28 cellular contexts compared by ENCODE assay signal in the genomic region with DNA sequence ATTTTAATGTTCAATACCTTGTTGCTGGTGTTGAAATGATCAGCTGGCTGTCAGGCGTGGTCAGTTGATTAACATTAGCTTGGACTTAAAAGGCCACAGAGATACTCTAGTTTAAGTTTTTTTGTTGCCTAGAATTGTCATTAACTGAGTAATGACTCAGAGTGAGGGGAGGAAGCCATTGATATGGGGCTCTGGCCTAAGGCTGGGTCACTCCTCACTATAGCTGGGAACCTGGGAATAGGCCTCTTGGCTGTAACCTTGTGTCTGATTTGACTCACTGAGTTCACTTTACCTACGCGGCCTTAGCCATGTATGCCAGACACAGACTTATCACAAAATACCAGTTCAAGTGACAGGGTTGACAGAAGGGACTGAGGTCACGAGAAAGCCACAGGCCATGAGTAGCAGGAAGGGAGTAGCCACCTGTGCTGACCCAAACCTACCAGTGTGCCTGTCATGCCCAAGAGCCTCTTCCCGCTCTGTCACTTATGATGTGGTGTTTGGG. TPM values are rescaled to one million over a fixed set of nuclear protein-coding genes. Genes with fewer than 3 reads are reported as not detected.
A peak's percentile ranks its signal among the peaks of the same experiment; 100 is the strongest.
DNase-seq lines count a peak whose midpoint lies in the region; ATAC-seq and TF ChIP-seq lines count a peak whose summit lies in the region.
"Had no signal": no experiment of that assay in that cellular context is flagged by ENCODE, and none has a peak within 500 bp of the region (broad histone marks: within the 10 kb centered on the region; RNA-seq: fewer than 3 reads in every experiment).

No MANE protein-coding gene starts in this region.

- no peaks in the 10 kb centered on the region for H3K9me3 Mint-ChIP-seq in activated T-cell treated with anti-CD3 and anti-CD28 coated beads, Interleukin-2, amount 50 U/mL, for 24 hours
- no peaks in the 10 kb centered on the region for H3K9me3 Mint-ChIP-seq in activated T-cell treated with anti-CD3 and anti-CD28 coated beads, Interleukin-2, amount 50 U/mL, for 4 hours
- H3K9me3 Mint-ChIP-seq in activated T-helper 17 cell treated with anti-CD3 and anti-CD28 coated beads, Interleukin-2, amount 50 U/mL, for 72 hours, result no peaks in the 10 kb centered on the region
- no peaks in the 10 kb centered on the region for H3K9me3 Mint-ChIP-seq in natural killer cell treated with Interleukin-12 subunit alpha and Interleukin-12 subunit beta and Interleukin-15 and Interleukin-18, amount 100 ng/mL, for 72 hours
- no peaks in the 10 kb centered on the region for H3K9me3 Mint-ChIP-seq in chondrocyte (ENCODE audit: low read depth)
- H3K9me3 Mint-ChIP-seq: CD14-positive monocyte; CD8-positive, alpha-beta memory T cell had no signal

- no peak for TF ChIP-seq CTCF in chondrocyte (IDR thresholded peaks at IDR 0.05)

- peak overlapping the region; percentile 72 for H3K27ac Mint-ChIP-seq in activated T-cell treated with anti-CD3 and anti-CD28 coated beads, Interleukin-2, amount 50 U/mL, for 24 hours
- no peak overlapping the region for H3K27ac Mint-ChIP-seq in activated T-helper 17 cell treated with anti-CD3 and anti-CD28 coated beads, Interleukin-2, amount 50 U/mL, for 72 hours
- no peak overlapping the region for H3K27ac Mint-ChIP-seq in natural killer cell treated with Interleukin-12 subunit alpha and Interleukin-12 subunit beta and Interleukin-15 and Interleukin-18, amount 100 ng/mL, for 72 hours
- H3K27ac Mint-ChIP-seq in chondrocyte (ENCODE audit: unreplicated experiment), result no peak overlapping the region
- H3K27ac Mint-ChIP-seq: CD14-positive monocyte had no signal

- no peak for DNase-seq in activated T-cell treated with anti-CD3 and anti-CD28 coated beads, Interleukin-2, amount 50 U/mL, for 24 hours
- DNase-seq in activated T-cell treated with anti-CD3 and anti-CD28 coated beads, Interleukin-2, amount 50 U/mL, for 4 hours, result no peak
- DNase-seq in OCI-M1 (lab: John Stamatoyannopoulos, UW) (peak; percentile 21), NCI-H510A treated with DMSO at 0.1 percent for 48 hours (lab: John Stamatoyannopoulos, UW) (no peak), chondrocyte (ENCODE audit: low spot score) (no peak)
- DNase-seq in natural killer cell treated with Interleukin-12 subunit alpha and Interleukin-12 subunit beta and Interleukin-15 and Interleukin-18, amount 100 ng/mL, for 72 hours (ENCODE audit: low spot score), result no peak
- DNase-seq: 8988T; ACHN; BE2C; CD8-positive, alpha-beta memory T cell; DMS 273 treated with DMSO at 0.1 percent for 48 hours; DMS79; EL; GDM1; Kasumi-1; NCI-H1092 treated with DMSO at 0.1 percent for 48 hours; NCI-H1436; NCI-H187; NCI-H2081 treated with DMSO at 0.1 percent for 48 hours; NCI-H2171 treated with DMSO at 0.1 percent for 48 hours; NCI-H345; NCI-H524; NCI-H748 treated with DMSO at 0.1 percent for 48 hours; PC-3 had no signal

- peaks cover 14% of the 10 kb centered on the region for H3K4me1 Mint-ChIP-seq in activated T-cell treated with anti-CD3 and anti-CD28 coated beads, Interleukin-2, amount 50 U/mL, for 24 hours (ENCODE audit: low read depth)
- peaks cover 3% of the 10 kb centered on the region for H3K4me1 Mint-ChIP-seq in activated T-cell treated with anti-CD3 and anti-CD28 coated beads, Interleukin-2, amount 50 U/mL, for 4 hours (ENCODE audit: low read depth)
- H3K4me1 Mint-ChIP-seq in activated T-helper 17 cell treated with anti-CD3 and anti-CD28 coated beads, Interleukin-2, amount 50 U/mL, for 72 hours, result peaks cover 4% of the 10 kb centered on the region
- peaks cover 14 to 17% of the 10 kb centered on the region in 2 donors for H3K4me1 Mint-ChIP-seq in natural killer cell treated with Interleukin-12 subunit alpha and Interleukin-12 subunit beta and Interleukin-15 and Interleukin-18, amount 100 ng/mL, for 72 hours (ENCODE audit: low read depth in 2 of 2)
- peaks cover 14% of the 10 kb centered on the region for H3K4me1 Mint-ChIP-seq in chondrocyte (ENCODE audit: low read depth)
- H3K4me1 Mint-ChIP-seq: CD14-positive monocyte; CD8-positive, alpha-beta memory T cell had no signal

- H3K4me3 Mint-ChIP-seq in activated T-cell treated with anti-CD3 and anti-CD28 coated beads, Interleukin-2, amount 50 U/mL, for 24 hours, result no peak overlapping the region
- no peak overlapping the region for H3K4me3 Mint-ChIP-seq in activated T-cell treated with anti-CD3 and anti-CD28 coated beads, Interleukin-2, amount 50 U/mL, for 4 hours
- no peak overlapping the region for H3K4me3 Mint-ChIP-seq in activated T-helper 17 cell treated with anti-CD3 and anti-CD28 coated beads, Interleukin-2, amount 50 U/mL, for 72 hours
- H3K4me3 Mint-ChIP-seq in natural killer cell treated with Interleukin-12 subunit alpha and Interleukin-12 subunit beta and Interleukin-15 and Interleukin-18, amount 100 ng/mL, for 72 hours, result no peak overlapping the region
- no peak overlapping the region for H3K4me3 Mint-ChIP-seq in chondrocyte (ENCODE audit: unreplicated experiment)
- H3K4me3 Mint-ChIP-seq: CD14-positive monocyte; CD8-positive, alpha-beta memory T cell had no signal

- peaks cover 77% of the 10 kb centered on the region for H3K36me3 Mint-ChIP-seq in activated T-cell treated with anti-CD3 and anti-CD28 coated beads, Interleukin-2, amount 50 U/mL, for 24 hours (ENCODE audit: low read depth)
- peaks cover 26% of the 10 kb centered on the region for H3K36me3 Mint-ChIP-seq in activated T-cell treated with anti-CD3 and anti-CD28 coated beads, Interleukin-2, amount 50 U/mL, for 4 hours (ENCODE audit: insufficient read depth)
- peaks cover 81% of the 10 kb centered on the region for H3K36me3 Mint-ChIP-seq in activated T-helper 17 cell treated with anti-CD3 and anti-CD28 coated beads, Interleukin-2, amount 50 U/mL, for 72 hours (ENCODE audit: low read depth)
- peaks cover 6% of the 10 kb centered on the region for H3K36me3 Mint-ChIP-seq in natural killer cell treated with Interleukin-12 subunit alpha and Interleukin-12 subunit beta and Interleukin-15 and Interleukin-18, amount 100 ng/mL, for 72 hours
- H3K36me3 Mint-ChIP-seq in chondrocyte (ENCODE audit: low read depth), result peaks cover 17% of the 10 kb centered on the region

- no peaks in the 10 kb centered on the region for H3K27me3 Mint-ChIP-seq in activated T-cell treated with anti-CD3 and anti-CD28 coated beads, Interleukin-2, amount 50 U/mL, for 24 hours
- H3K27me3 Mint-ChIP-seq in activated T-cell treated with anti-CD3 and anti-CD28 coated beads, Interleukin-2, amount 50 U/mL, for 4 hours (ENCODE audit: low read depth), result no peaks in the 10 kb centered on the region
- no peaks in the 10 kb centered on the region for H3K27me3 Mint-ChIP-seq in activated T-helper 17 cell treated with anti-CD3 and anti-CD28 coated beads, Interleukin-2, amount 50 U/mL, for 72 hours
- H3K27me3 Mint-ChIP-seq in natural killer cell treated with Interleukin-12 subunit alpha and Interleukin-12 subunit beta and Interleukin-15 and Interleukin-18, amount 100 ng/mL, for 72 hours, result no peaks in the 10 kb centered on the region
- H3K27me3 Mint-ChIP-seq in chondrocyte (ENCODE audit: low read depth), result no peaks in the 10 kb centered on the region
- H3K27me3 Mint-ChIP-seq: CD8-positive, alpha-beta memory T cell had no signal

- ATAC-seq in activated T-cell treated with anti-CD3 and anti-CD28 coated beads, Interleukin-2, amount 50 U/mL, for 4 hours, result no peak
- ATAC-seq in activated T-helper 17 cell treated with anti-CD3 and anti-CD28 coated beads, Interleukin-2, amount 50 U/mL, for 72 hours (replicated peaks), result peak; percentile 31
- ATAC-seq in natural killer cell treated with Interleukin-12 subunit alpha and Interleukin-12 subunit beta and Interleukin-15 and Interleukin-18, amount 100 ng/mL, for 72 hours, result peak; percentile 61 to 76
- no peak for ATAC-seq in GM21723 (IDR thresholded peaks at IDR 0.05; ENCODE audit: unreplicated experiment)
- ATAC-seq: HCT116, PC-3 had no signal

RNA-seq across cellular contexts. Expression of a gene that starts 37.9 kb away (rescaled TPM):
- total RNA-seq in activated T-cell treated with anti-CD3 and anti-CD28 coated beads, Interleukin-2, amount 50 U/mL, for 4 hours, result 10 to 100 TPM; 61.7 to 77.6 (median 70.7) TPM
- 100 to 1,000 TPM; 156 to 173 TPM for total RNA-seq in activated T-helper 17 cell treated with anti-CD3 and anti-CD28 coated beads, Interleukin-2, amount 50 U/mL, for 72 hours
- 100 to 1,000 TPM; 135 to 186 TPM for total RNA-seq in natural killer cell treated with Interleukin-12 subunit alpha and Interleukin-12 subunit beta and Interleukin-15 and Interleukin-18, amount 100 ng/mL, for 72 hours
- total RNA-seq in chondrocyte, result 8.8 to 11.8 TPM (median 9.1 TPM) in 3 replicates

Comparison
In these comparisons a context has a peak if more than half of its experiments do, and no peak if none do; other contexts are left out.
1. ATAC-seq: peak in activated T-helper 17 cell treated with anti-CD3 and anti-CD28 coated beads, Interleukin-2, amount 50 U/mL, for 72 hours (single experiment) and natural killer cell treated with Interleukin-12 subunit alpha and Interleukin-12 subunit beta and Interleukin-15 and Interleukin-18, amount 100 ng/mL, for 72 hours (2 of 2); none in activated T-cell treated with anti-CD3 and anti-CD28 coated beads, Interleukin-2, amount 50 U/mL, for 4 hours (0 of 2) and GM21723 (single experiment).